In genomic region chr1:32773018-32773763, GRCh38 we compare ENCODE assay signal across 8 cellular contexts. TPM values are rescaled to one million over a fixed set of nuclear protein-coding genes. Genes with fewer than 3 reads are reported as not detected.
DNase-seq lines count a peak whose midpoint lies in the region; ATAC-seq and TF ChIP-seq lines count a peak whose summit lies in the region.

No MANE protein-coding gene starts in this region.

- no peaks in the 10 kb centered on the region for H3K9me3 Mint-ChIP-seq in endothelial cell (ENCODE audit: unreplicated experiment)

- peaks cover 25% of the 10 kb centered on the region for H3K36me3 Mint-ChIP-seq in endothelial cell (ENCODE audit: low read depth, unreplicated experiment)

- peak; percentile 90 for TF ChIP-seq CTCF in endothelial cell (IDR thresholded peaks at IDR 0.05; ENCODE audit: unreplicated experiment)

- H3K27me3 Mint-ChIP-seq in endothelial cell (ENCODE audit: unreplicated experiment), result peaks cover 11% of the 10 kb centered on the region

- H3K4me3 Mint-ChIP-seq in endothelial cell (ENCODE audit: unreplicated experiment), result peak overlapping the region; percentile 63

- ATAC-seq in GM21576 (IDR thresholded peaks at IDR 0.05; ENCODE audit: unreplicated experiment), result no peak

- peak overlapping the region; percentile 26 for H3K27ac Mint-ChIP-seq in endothelial cell (ENCODE audit: unreplicated experiment)

- H3K4me1 Mint-ChIP-seq in endothelial cell (ENCODE audit: unreplicated experiment), result peaks cover 14% of the 10 kb centered on the region

- DNase-seq in DMS 273 treated with DMSO at 0.1 percent for 48 hours (lab: John Stamatoyannopoulos, UW) (peak; percentile 43), HPDE6-E6E7 (ENCODE audit: extremely low spot score) (peak; percentile 75), NOMO-1 (lab: John Stamatoyannopoulos, UW; ENCODE audit: unreplicated experiment in 2 of 2) (peak; percentile 26 to 35), endothelial cell (ENCODE audit: low spot score) (peak; percentile 80), middle frontal gyrus (ENCODE audit: extremely low spot score, low spot score) (peak; percentile 48)
- DNase-seq in activated CD8-positive, alpha-beta memory T cell treated with anti-CD3 and anti-CD28 coated beads for 48 hours (ENCODE audit: low read depth in 2 of 3, low spot score in 2 of 3), result peak; percentile 49 to 50 (median 49)
- peak; percentile 40 to 41 for DNase-seq in stimulated activated CD8-positive, alpha-beta memory T cell treated with anti-CD3 and anti-CD28 coated beads, Interleukin-4, amount 100 ng/mL, for 4 hours (ENCODE audit: low read depth in 2 of 2, low spot score in 1 of 2)

RNA-seq across cellular contexts. Expression of gene YARS1, which starts 44.0 kb away (rescaled TPM):
- 73.2 TPM for total RNA-seq in endothelial cell (ENCODE audit: unreplicated experiment)

RNA-seq across cellular contexts. Expression of gene S100PBP, which starts 44.3 kb away (rescaled TPM):
- total RNA-seq in endothelial cell (ENCODE audit: unreplicated experiment), result 43.3 TPM
